In genomic region chr14:87992720-87993484, GRCh38 we compare ENCODE assay signal across 9 cellular contexts. TPM values are rescaled to one million over a fixed set of nuclear protein-coding genes. Genes with fewer than 3 reads are reported as not detected.
DNase-seq lines count a peak whose midpoint lies in the region; ATAC-seq and TF ChIP-seq lines count a peak whose summit lies in the region.
"Had no signal": no experiment of that assay in that cellular context is flagged by ENCODE, and none has a peak within 500 bp of the region (broad histone marks: within the 10 kb centered on the region; RNA-seq: fewer than 3 reads in every experiment).

TSS of gene GALC (minus strand) at chr14:87993182. CDS start at chr14:87993164, 18 bp downstream.

- ATAC-seq in GM19025 (IDR thresholded peaks at IDR 0.05; ENCODE audit: low read depth, unreplicated experiment): peak; percentile 79
- ATAC-seq in HG03378 (IDR thresholded peaks at IDR 0.05; ENCODE audit: unreplicated experiment): peak; percentile 83

- peak; percentile 66 for DNase-seq in AG09319 (ENCODE audit: extremely low read depth, low read depth)
- peak; percentile 12 for DNase-seq in NCI-H82 treated with DMSO at 0.1 percent for 48 hours (lab: John Stamatoyannopoulos, UW; ENCODE audit: unreplicated experiment)
- DNase-seq in activated CD8-positive, alpha-beta memory T cell treated with anti-CD3 and anti-CD28 coated beads for 4 hours (ENCODE audit: low read depth in 2 of 2): peak; percentile 89
- peak; percentile 91 for DNase-seq in effector CD8-positive, alpha-beta T cell (lab: John Stamatoyannopoulos, UW)
- peak; percentile 93 for DNase-seq in lung microvascular endothelial cell (ENCODE audit: low read depth in 2 of 2)
- peak; percentile 87 to 95 (median 89) for DNase-seq in stimulated activated CD4-positive, alpha-beta T cell treated with anti-CD3 and anti-CD28 coated beads, TNF-alpha, amount 100 ng/mL, for 4 hours (ENCODE audit: low read depth in 3 of 3)

- TF ChIP-seq CTCF in AG09319 (IDR thresholded peaks at IDR 0.05; ENCODE audit: low read depth, low read length): no peak

RNA-seq across cellular contexts. Expression of gene GALC, which starts in this region (rescaled TPM):
- 8.9 and 9.5 TPM in 2 replicates for total RNA-seq in lung microvascular endothelial cell
- total RNA-seq: HT1080 had no signal

Comparison
In these comparisons a context has a peak if more than half of its experiments do, and no peak if none do; other contexts are left out.
1. Peak in every context shown above with its lines: DNase-seq and ATAC-seq.
2. DNase-seq: peak in every context shown above with its lines; median percentile 93 in lung microvascular endothelial cell; 91 in effector CD8-positive, alpha-beta T cell; 89 in activated CD8-positive, alpha-beta memory T cell treated with anti-CD3 and anti-CD28 coated beads for 4 hours; 89 in stimulated activated CD4-positive, alpha-beta T cell treated with anti-CD3 and anti-CD28 coated beads, TNF-alpha, amount 100 ng/mL, for 4 hours; 66 in AG09319; 12 in NCI-H82 treated with DMSO at 0.1 percent for 48 hours.